Comparison of ENCODE assay signal across 8 cellular contexts in genomic region chr2:11744631-11745394, GRCh38. TPM values are rescaled to one million over a fixed set of nuclear protein-coding genes. Genes with fewer than 3 reads are reported as not detected.
DNase-seq lines count a peak whose midpoint lies in the region; ATAC-seq, FAIRE-seq and TF ChIP-seq lines count a peak whose summit lies in the region.

No MANE protein-coding gene starts in this region.

- H3K4me3 ChIP-seq in Caco-2 (ENCODE audit: low read depth, low read length) (no peak overlapping the region), HUES6 (ENCODE audit: low read depth, low read length) (peak overlapping the region; percentile 33)
- H3K4me3 ChIP-seq in naive thymus-derived CD4-positive, alpha-beta T cell (ENCODE audit: low read length): peak overlapping the region; percentile 35

- peak overlapping the region; percentile 17 for H3K4me3 Mint-ChIP-seq in Caco-2 (ENCODE audit: unreplicated experiment)
- H3K4me3 Mint-ChIP-seq in endothelial cell (ENCODE audit: unreplicated experiment): peak overlapping the region; percentile 23
- H3K4me3 Mint-ChIP-seq in naive thymus-derived CD4-positive, alpha-beta T cell: peak overlapping the region; percentile 30 to 91 (median 64)

- peak overlapping the region; percentile 57; the same call in 1 of the 2 replicates for H3K27ac ChIP-seq in HUES6 (ENCODE audit: low read depth, low read length)
- H3K27ac ChIP-seq in naive thymus-derived CD4-positive, alpha-beta T cell (ENCODE audit: low read depth, low read length): no peak overlapping the region

- H3K27me3 ChIP-seq in Caco-2 (replicated peaks; ENCODE audit: control insufficient read depth, insufficient read depth, low read length): no peaks in the 10 kb centered on the region
- no peaks in the 10 kb centered on the region; the same call in 1 of the 2 replicates for H3K27me3 ChIP-seq in HUES6 (ENCODE audit: control insufficient read depth, insufficient read depth, low read length)
- no peaks in the 10 kb centered on the region for H3K27me3 ChIP-seq in naive thymus-derived CD4-positive, alpha-beta T cell (ENCODE audit: control insufficient read depth in 2 of 2, insufficient read depth in 2 of 2, low read length in 2 of 2)

- BruUV-seq in Caco-2 (replicated peaks; lab: Mats Ljungman, UMichigan): no TSS peak

- H3K27me3 Mint-ChIP-seq in Caco-2 (ENCODE audit: insufficient read depth, unreplicated experiment) (no peaks in the 10 kb centered on the region), endothelial cell (ENCODE audit: unreplicated experiment) (peaks cover 13% of the 10 kb centered on the region)
- no peaks in the 10 kb centered on the region for H3K27me3 Mint-ChIP-seq in naive thymus-derived CD4-positive, alpha-beta T cell

- CTCF ChIA-PET in Caco-2 (lab: Charles Lee): interaction anchor here (0.6 to 1.8 kb wide), 6 partner anchors 9 to 125 kb away, joined by 3 to 10 read pairs (median 5); no protein-coding TSS in a partner anchor
- CTCF ChIA-PET in naive thymus-derived CD4-positive, alpha-beta T cell (lab: Charles Lee): interaction anchor here (0.6 to 2.6 kb wide), 7 partner anchors 13 to 995 kb away, joined by 3 to 8 read pairs (median 4); no protein-coding TSS in a partner anchor

- peak; percentile 12 to 22 for TF ChIP-seq CTCF in Caco-2 (IDR thresholded peaks at IDR 0.05; ENCODE audit: insufficient read depth in 1 of 2, low read depth in 1 of 2, low read length in 1 of 2, severe bottlenecking in 1 of 2, unreplicated experiment in 1 of 2)
- no peak for TF ChIP-seq CTCF in endothelial cell (IDR thresholded peaks at IDR 0.05; ENCODE audit: unreplicated experiment)

- H3K36me3 ChIP-seq in Caco-2 (ENCODE audit: control insufficient read depth, insufficient read depth, low read length) (no peaks in the 10 kb centered on the region), HUES6 (ENCODE audit: control insufficient read depth, insufficient read depth, low read length) (no peaks in the 10 kb centered on the region)
- H3K36me3 ChIP-seq in naive thymus-derived CD4-positive, alpha-beta T cell (ENCODE audit: control insufficient read depth in 2 of 3, insufficient read depth in 3 of 3, low read length in 3 of 3): no peaks in the 10 kb centered on the region

- FAIRE-seq in GM12892 (lab: Jason Lieb, UNC): no peak

- intact Hi-C loops in Caco-2 (cut with micrococcal nuclease; ENCODE audit: unreplicated experiment): loop anchor here (1.0 kb wide), 1 partner anchor 10 kb away; no protein-coding TSS in a partner anchor
- intact Hi-C loops in naive thymus-derived CD4-positive, alpha-beta T cell (cut with micrococcal nuclease): loop anchor here (1.0 to 10.0 kb wide), 4 partner anchors 52 to 972 kb away; partner anchors contain the start of genes ROCK2 (in 1 of the 2), SLC66A3 (in 1 of the 2) and TRIB2 (in 1 of the 2)

- peaks cover 31% of the 10 kb centered on the region for H3K4me1 Mint-ChIP-seq in Caco-2 (ENCODE audit: low read depth, unreplicated experiment)
- H3K4me1 Mint-ChIP-seq in endothelial cell (ENCODE audit: unreplicated experiment): peaks cover 33% of the 10 kb centered on the region
- H3K4me1 Mint-ChIP-seq in naive thymus-derived CD4-positive, alpha-beta T cell: peaks cover 23 to 58% (median 53%) of the 10 kb centered on the region in 7 donors

- H3K9me3 ChIP-seq in Caco-2 (no peaks in the 10 kb centered on the region), HUES6 (ENCODE audit: control insufficient read depth, insufficient read depth, low read depth, low read length) (no peaks in the 10 kb centered on the region)
- no peaks in the 10 kb centered on the region for H3K9me3 ChIP-seq in naive thymus-derived CD4-positive, alpha-beta T cell (ENCODE audit: control insufficient read depth in 2 of 3, low read length in 3 of 3)

- peaks cover 29% of the 10 kb centered on the region for H3K4me1 ChIP-seq in Caco-2
- H3K4me1 ChIP-seq in HUES6 (ENCODE audit: control insufficient read depth, insufficient read depth, low read length): peaks cover 64% of the 10 kb centered on the region
- peaks cover 41 to 48% of the 10 kb centered on the region in 2 donors for H3K4me1 ChIP-seq in naive thymus-derived CD4-positive, alpha-beta T cell (ENCODE audit: control insufficient read depth in 2 of 2, insufficient read depth in 2 of 2, low read length in 2 of 2)

- in situ Hi-C loops in SK-MEL-5 (cut with HindIII; ENCODE audit: low pct_unique_long_range_greater_than_20kb, low sequenced_read_pairs): no loop called here

- TF ChIP-seq POLR2A in GM12892 (IDR thresholded peaks at IDR 0.05; ENCODE audit: low read depth, low read length): no peak

- H3K36me3 Mint-ChIP-seq in Caco-2 (ENCODE audit: insufficient read depth, unreplicated experiment): peaks cover 11% of the 10 kb centered on the region
- H3K36me3 Mint-ChIP-seq in endothelial cell (ENCODE audit: low read depth, unreplicated experiment): peaks cover 8% of the 10 kb centered on the region
- H3K36me3 Mint-ChIP-seq in naive thymus-derived CD4-positive, alpha-beta T cell: no peaks in the 10 kb centered on the region

- H3K27ac Mint-ChIP-seq in Caco-2 (ENCODE audit: unreplicated experiment) (peak overlapping the region; percentile 69), endothelial cell (ENCODE audit: unreplicated experiment) (no peak overlapping the region)
- H3K27ac Mint-ChIP-seq in naive thymus-derived CD4-positive, alpha-beta T cell: peak overlapping the region; percentile 14 to 97 (median 54)

- peak overlapping the region; percentile 59 for H3K9ac ChIP-seq in HUES6 (ENCODE audit: low read length)

- POLR2A ChIA-PET in Caco-2 (lab: Charles Lee): no interaction called here
- POLR2A ChIA-PET in naive thymus-derived CD4-positive, alpha-beta T cell (lab: Charles Lee): interaction anchor here (0.9 to 3.1 kb wide), 2 partner anchors 9 to 30 kb away, joined by 3 to 10 read pairs; no protein-coding TSS in a partner anchor

- DNase-seq in Caco-2: peak in 1 of 2 experiments; percentile 32
- peak; percentile 46 for DNase-seq in SK-MEL-5 (ENCODE audit: low read depth, low spot score)
- DNase-seq in endothelial cell (ENCODE audit: low spot score): peak; percentile 25
- peak in 7 of 9 donors; percentile 26 to 50 (median 36) for DNase-seq in naive thymus-derived CD4-positive, alpha-beta T cell
- no peak for DNase-seq in GM12892 (ENCODE audit: insufficient read length)
- DNase-seq in NK-92 treated with Interleukin-12 subunit alpha and Interleukin-12 subunit beta, amount 100 ng/mL, for 24 hours (lab: John Stamatoyannopoulos, UW): no peak

- ATAC-seq in naive thymus-derived CD4-positive, alpha-beta T cell: peak; percentile 5
- no peak for ATAC-seq in GM18520 (IDR thresholded peaks at IDR 0.05; ENCODE audit: unreplicated experiment)

- H3K9me3 Mint-ChIP-seq in Caco-2 (ENCODE audit: unreplicated experiment) (no peaks in the 10 kb centered on the region), endothelial cell (ENCODE audit: unreplicated experiment) (no peaks in the 10 kb centered on the region)
- H3K9me3 Mint-ChIP-seq in naive thymus-derived CD4-positive, alpha-beta T cell: peaks cover 0 to 3% (median 0%) of the 10 kb centered on the region in 11 donors

RNA-seq across cellular contexts. Expression of gene LPIN1, which starts 1.6 kb away (rescaled TPM):
- total RNA-seq in Caco-2 (2022): 12.5 and 14.2 TPM in 2 replicates
- total RNA-seq in SK-MEL-5 (2014; rRNA removed; shearing (Covaris generic)): 43.4 and 45.8 TPM in 2 replicates
- 39.0 and 47.0 TPM in 2 replicates for polyA plus RNA-seq in SK-MEL-5 (2015; cell fraction: cytosol; rRNA removed)
- polyA plus RNA-seq in SK-MEL-5 (2015; cell fraction: nucleus; rRNA removed): 72.0 and 79.3 TPM in 2 replicates
- 16.4 TPM for total RNA-seq in endothelial cell (ENCODE audit: unreplicated experiment)
- 10 to 100 TPM; 68.6 to 88.1 (median 76.7) TPM for total RNA-seq in naive thymus-derived CD4-positive, alpha-beta T cell
- polyA plus RNA-seq in naive thymus-derived CD4-positive, alpha-beta T cell: 10 to 100 TPM; 25.5 to 26.7 TPM
- polyA plus RNA-seq in GM12892 (2012; ENCODE audit: missing spikeins): 25.7 TPM

Comparison
In these comparisons a context has a peak if more than half of its experiments do, and no peak if none do; other contexts are left out.
1. DNase-seq: peak in SK-MEL-5 (single experiment), endothelial cell (single experiment) and naive thymus-derived CD4-positive, alpha-beta T cell (7 of 9); none in GM12892 (single experiment) and NK-92 treated with Interleukin-12 subunit alpha and Interleukin-12 subunit beta, amount 100 ng/mL, for 24 hours (single experiment).
2. Peak in every context shown above with its lines, with median percentiles within 50 percentile points of each other: H3K4me3 Mint-ChIP-seq.